ENCODE assay signal across 19 cellular contexts in genomic region chr2:221415789-221416188, GRCh38.
DNase-seq lines count a peak whose midpoint lies in the region; ATAC-seq lines count a peak whose summit lies in the region.
"Had no signal": no experiment of that assay in that cellular context is flagged by ENCODE, and none has a peak within 500 bp of the region (broad histone marks: within the 10 kb centered on the region; RNA-seq: fewer than 3 reads in every experiment).

No MANE protein-coding gene starts in this region.

- ATAC-seq in naive B cell (ENCODE audit: low read depth in 2 of 2) (peak; percentile 30 to 46), esophagus mucosa (no peak), GM19351 (IDR thresholded peaks at IDR 0.05; ENCODE audit: unreplicated experiment) (no peak)
- ATAC-seq: A549 had no signal

- peaks cover 2 to 10% (median 4%) of the 10 kb centered on the region in 3 donors for H3K27me3 Mint-ChIP-seq in naive B cell

- H3K9me3 Mint-ChIP-seq in naive B cell: peaks cover 0 to 2% (median 0%) of the 10 kb centered on the region in 7 donors

- H3K36me3 Mint-ChIP-seq in naive B cell: peaks cover 0 to 4% of the 10 kb centered on the region in 2 donors

- no peak overlapping the region for H3K4me3 Mint-ChIP-seq in naive B cell

- peak overlapping the region in 1 of 6 donors; percentile 34 for H3K27ac Mint-ChIP-seq in naive B cell

- H3K4me1 Mint-ChIP-seq in naive B cell: peaks cover 12 to 21% (median 15%) of the 10 kb centered on the region in 3 donors

- peak; percentile 5 for DNase-seq in ELF-1 (ENCODE audit: low read depth, low spot score)
- DNase-seq in M059J (ENCODE audit: low read depth): peak; percentile 10
- peak; percentile 47 for DNase-seq in RPMI7951 (ENCODE audit: low read depth)
- DNase-seq in naive B cell: no peak
- DNase-seq in NCI-H187 (lab: John Stamatoyannopoulos, UW): no peak
- DNase-seq in T-helper 9 cell: no peak
- DNase-seq: BE2C, Karpas-422, NCI-H1105, NCI-H146, NCI-H2081 treated with DMSO at 0.1 percent for 48 hours, NCI-H2171 treated with DMSO at 0.1 percent for 48 hours, NCI-H524 treated with DMSO at 0.1 percent for 48 hours, NCI-H82, SIG-M5, SK-N-SH had no signal

Comparison
In these comparisons a context has a peak if more than half of its experiments do, and no peak if none do; other contexts are left out.
1. DNase-seq: peak in ELF-1 (single experiment), M059J (single experiment) and RPMI7951 (single experiment); none in naive B cell (single experiment), NCI-H187 (0 of 2) and T-helper 9 cell (single experiment).
2. ATAC-seq: peak in naive B cell (2 of 2); none in esophagus mucosa (single experiment) and GM19351 (single experiment).